Comparison of ENCODE assay signal across 10 cellular contexts in the genomic region with DNA sequence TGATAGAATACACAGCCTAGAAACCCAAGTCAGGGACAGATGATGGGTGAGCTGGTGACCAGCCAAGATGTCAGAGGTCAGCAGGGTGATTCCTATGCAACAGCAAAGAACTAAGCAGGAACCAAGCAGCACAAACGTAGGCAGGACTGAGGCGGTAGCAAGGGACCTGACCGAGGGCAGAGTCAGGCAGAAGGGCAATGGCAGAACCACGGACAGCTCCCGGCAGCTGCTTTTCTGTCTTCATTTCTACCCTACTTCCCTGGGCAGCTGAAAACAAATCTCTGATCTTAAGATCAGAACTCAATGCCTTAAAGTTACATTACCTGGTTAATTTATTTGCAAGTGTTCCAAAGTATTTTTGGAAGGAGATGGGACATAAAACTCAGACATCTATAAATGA.
DNase-seq lines count a peak whose midpoint lies in the region; ATAC-seq and TF ChIP-seq lines count a peak whose summit lies in the region.
"Had no signal": no experiment of that assay in that cellular context is flagged by ENCODE, and none has a peak within 500 bp of the region (broad histone marks: within the 10 kb centered on the region; RNA-seq: fewer than 3 reads in every experiment).

No MANE protein-coding gene starts in this region.

- H3K27me3 ChIP-seq in liver (ENCODE audit: control insufficient read depth in 4 of 4, insufficient read depth in 4 of 4, low read length in 3 of 4) (no peaks in the 10 kb centered on the region), gastrocnemius medialis (no peaks in the 10 kb centered on the region)
- H3K27me3 ChIP-seq: esophagus muscularis mucosa, ovary had no signal

- no peak for TF ChIP-seq RAD21 in liver (IDR thresholded peaks at IDR 0.05)

- intact Hi-C loops in gastrocnemius medialis (cut with DNase I; ENCODE audit: low total_unique reads) (no loop called here), lower leg skin (cut with DNase I; ENCODE audit: low total_unique reads) (no loop called here)

- in situ Hi-C loops in gastrocnemius medialis (cut with MboI; ENCODE audit: low sequenced_read_pairs in 4 of 4) = no loop called here

- peak; percentile 55 for DNase-seq in GM03348 (ENCODE audit: low spot score)
- DNase-seq in LoVo (ENCODE audit: low spot score) = peak; percentile 28
- DNase-seq in astrocyte of the hippocampus (ENCODE audit: low read depth, low spot score) = peak; percentile 75
- DNase-seq in amygdala (lab: John Stamatoyannopoulos, UW) = no peak
- DNase-seq in gastrocnemius medialis = no peak
- no peak for DNase-seq in lower leg skin (ENCODE audit: low spot score in 2 of 2)

- no peak for ATAC-seq in GM18517 (IDR thresholded peaks at IDR 0.05; ENCODE audit: unreplicated experiment)
- no peak for ATAC-seq in gastrocnemius medialis

- TF ChIP-seq POLR2A in gastrocnemius medialis (IDR thresholded peaks at IDR 0.05) = no peak
- no peak for TF ChIP-seq POLR2A in lower leg skin (IDR thresholded peaks at IDR 0.05)

- H3K4me1 ChIP-seq in liver (ENCODE audit: control insufficient read depth in 4 of 4, insufficient read depth in 4 of 4, low read length in 3 of 4) (no peaks in the 10 kb centered on the region), gastrocnemius medialis (no peaks in the 10 kb centered on the region)
- H3K4me1 ChIP-seq: esophagus muscularis mucosa had no signal

- H3K9me3 ChIP-seq in liver (ENCODE audit: control insufficient read depth in 4 of 4, low read length in 3 of 4) = no peaks in the 10 kb centered on the region
- no peaks in the 10 kb centered on the region for H3K9me3 ChIP-seq in gastrocnemius medialis
- H3K9me3 ChIP-seq: ovary had no signal

- WGBS in liver = 27% methylated on average over 5 of the region's 5 CpGs
- WGBS in lower leg skin, 2 donors = 16 to 25% methylated on average over 5 of the region's 5 CpGs

- H3K36me3 ChIP-seq in liver (ENCODE audit: control insufficient read depth in 4 of 4, insufficient read depth in 3 of 4, low read depth in 1 of 4, low read length in 3 of 4) = no peaks in the 10 kb centered on the region
- no peaks in the 10 kb centered on the region for H3K36me3 ChIP-seq in gastrocnemius medialis
- H3K36me3 ChIP-seq: ovary had no signal

- TF ChIP-seq CTCF in liver (IDR thresholded peaks at IDR 0.05; ENCODE audit: low read depth, low read length, missing input control) (no peak), gastrocnemius medialis (IDR thresholded peaks at IDR 0.05 in 4 of 5, conservative IDR thresholded peaks at IDR 0.05 in 1 of 5) (no peak), lower leg skin (IDR thresholded peaks at IDR 0.05) (no peak)

- H3K9ac ChIP-seq in liver (ENCODE audit: low read depth in 1 of 2, low read length in 2 of 2) = no peak overlapping the region

- no peak overlapping the region for H3K4me3 ChIP-seq in liver (ENCODE audit: low read depth in 1 of 3, low read length in 3 of 3)
- no peak overlapping the region for H3K4me3 ChIP-seq in gastrocnemius medialis
- H3K4me3 ChIP-seq in lower leg skin (ENCODE audit: low read depth, poor library complexity, severe bottlenecking) = no peak overlapping the region
- H3K4me3 ChIP-seq: esophagus muscularis mucosa, ovary had no signal

- H3K27ac ChIP-seq in liver (ENCODE audit: low read depth in 1 of 2, low read length in 2 of 2) (no peak overlapping the region), gastrocnemius medialis (no peak overlapping the region)
- H3K27ac ChIP-seq: esophagus muscularis mucosa, ovary had no signal

TF ChIP-seq in liver, 16 proteins besides CTCF, POLR2A, EP300 and RAD21:
- TF ChIP-seq FOXA1 (IDR thresholded peaks at IDR 0.05) (no peak), RXRA (IDR thresholded peaks at IDR 0.05) (no peak), EGR1 (IDR thresholded peaks at IDR 0.05; ENCODE audit: low read depth in 2 of 2) (no peak), HNF4A (conservative IDR thresholded peaks at IDR 0.05) (no peak)
- TF ChIP-seq, protein P1, sequence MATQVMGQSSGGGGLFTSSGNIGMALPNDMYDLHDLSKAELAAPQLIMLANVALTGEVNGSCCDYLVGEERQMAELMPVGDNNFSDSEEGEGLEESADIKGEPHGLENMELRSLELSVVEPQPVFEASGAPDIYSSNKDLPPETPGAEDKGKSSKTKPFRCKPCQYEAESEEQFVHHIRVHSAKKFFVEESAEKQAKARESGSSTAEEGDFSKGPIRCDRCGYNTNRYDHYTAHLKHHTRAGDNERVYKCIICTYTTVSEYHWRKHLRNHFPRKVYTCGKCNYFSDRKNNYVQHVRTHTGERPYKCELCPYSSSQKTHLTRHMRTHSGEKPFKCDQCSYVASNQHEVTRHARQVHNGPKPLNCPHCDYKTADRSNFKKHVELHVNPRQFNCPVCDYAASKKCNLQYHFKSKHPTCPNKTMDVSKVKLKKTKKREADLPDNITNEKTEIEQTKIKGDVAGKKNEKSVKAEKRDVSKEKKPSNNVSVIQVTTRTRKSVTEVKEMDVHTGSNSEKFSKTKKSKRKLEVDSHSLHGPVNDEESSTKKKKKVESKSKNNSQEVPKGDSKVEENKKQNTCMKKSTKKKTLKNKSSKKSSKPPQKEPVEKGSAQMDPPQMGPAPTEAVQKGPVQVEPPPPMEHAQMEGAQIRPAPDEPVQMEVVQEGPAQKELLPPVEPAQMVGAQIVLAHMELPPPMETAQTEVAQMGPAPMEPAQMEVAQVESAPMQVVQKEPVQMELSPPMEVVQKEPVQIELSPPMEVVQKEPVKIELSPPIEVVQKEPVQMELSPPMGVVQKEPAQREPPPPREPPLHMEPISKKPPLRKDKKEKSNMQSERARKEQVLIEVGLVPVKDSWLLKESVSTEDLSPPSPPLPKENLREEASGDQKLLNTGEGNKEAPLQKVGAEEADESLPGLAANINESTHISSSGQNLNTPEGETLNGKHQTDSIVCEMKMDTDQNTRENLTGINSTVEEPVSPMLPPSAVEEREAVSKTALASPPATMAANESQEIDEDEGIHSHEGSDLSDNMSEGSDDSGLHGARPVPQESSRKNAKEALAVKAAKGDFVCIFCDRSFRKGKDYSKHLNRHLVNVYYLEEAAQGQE (IDR thresholded peaks at IDR 0.05) = peak; percentile 97

Comparison
In these comparisons a context has a peak if more than half of its experiments do, and no peak if none do; other contexts are left out.
1. DNase-seq: peak in GM03348 (single experiment), LoVo (single experiment) and astrocyte of the hippocampus (single experiment); none in amygdala (0 of 56), gastrocnemius medialis (0 of 2) and lower leg skin (0 of 2).